In genomic region chr10:71439670-71440425, GRCh38 we compare ENCODE assay signal across 18 cellular contexts. TPM values are rescaled to one million over a fixed set of nuclear protein-coding genes. Genes with fewer than 3 reads are reported as not detected.
A peak's percentile ranks its signal among the peaks of the same experiment; 100 is the strongest.
DNase-seq lines count a peak whose midpoint lies in the region; ATAC-seq and TF ChIP-seq lines count a peak whose summit lies in the region.
"Had no signal": no experiment of that assay in that cellular context is flagged by ENCODE, and none has a peak within 500 bp of the region (broad histone marks: within the 10 kb centered on the region; RNA-seq: fewer than 3 reads in every experiment).

No MANE protein-coding gene starts in this region.

- no peak overlapping the region for H3K4me3 Mint-ChIP-seq in brain
- H3K4me3 Mint-ChIP-seq: CD14-positive monocyte; CD4-positive, alpha-beta memory T cell; GM23338 had no signal

- H2BK12ac ChIP-seq in neuronal stem cell (ENCODE audit: low read length) = no peak overlapping the region

- peak overlapping the region in 3 of 5 experiments; percentile 12 to 92 (median 89) for H3K27ac Mint-ChIP-seq in brain
- H3K27ac Mint-ChIP-seq: CD14-positive monocyte; CD4-positive, alpha-beta memory T cell; GM23338 had no signal

- H4K91ac ChIP-seq in neuronal stem cell (ENCODE audit: low read depth, low read length, poor library complexity) = no peak overlapping the region

- H3K27me3 ChIP-seq in heart left ventricle (no peaks in the 10 kb centered on the region), neuronal stem cell (ENCODE audit: control insufficient read depth in 3 of 3, insufficient read depth in 3 of 3, low read depth in 1 of 3, low read length in 3 of 3) (peaks cover 0 to 13% (median 0%) of the 10 kb centered on the region in 3 experiments)
- H3K27me3 ChIP-seq: BLaER1 had no signal

- no peak overlapping the region for H3K14ac ChIP-seq in neuronal stem cell (ENCODE audit: low read length)

- H3K9ac ChIP-seq in neuronal stem cell (ENCODE audit: low read depth, low read length, poor library complexity) = no peak overlapping the region
- H3K9ac ChIP-seq: BLaER1 had no signal

- no peak overlapping the region for H2AFZ ChIP-seq in neuronal stem cell (ENCODE audit: low read length)
- H2AFZ ChIP-seq: GM23338 had no signal

- H2BK120ac ChIP-seq in neuronal stem cell (ENCODE audit: low read depth, low read length) = no peak overlapping the region

- H3K4ac ChIP-seq in neuronal stem cell (ENCODE audit: low read length) = no peak overlapping the region

- H3K9me3 Mint-ChIP-seq in brain = peaks cover 0 to 3% (median 0%) of the 10 kb centered on the region in 5 experiments
- H3K9me3 Mint-ChIP-seq: CD14-positive monocyte; CD4-positive, alpha-beta memory T cell; GM23338 had no signal

- no peak overlapping the region for H2BK5ac ChIP-seq in neuronal stem cell (ENCODE audit: low read length)

- no peak overlapping the region for H4K8ac ChIP-seq in neuronal stem cell (ENCODE audit: low read depth, low read length)

- no peak overlapping the region for H3K4me2 ChIP-seq in neuronal stem cell (ENCODE audit: insufficient read depth, low read length, poor library complexity, severe bottlenecking)
- H3K4me2 ChIP-seq: BLaER1, GM23338 had no signal

- no peak overlapping the region for H3K27ac ChIP-seq in heart left ventricle
- H3K27ac ChIP-seq in neuronal stem cell (replicated peaks; ENCODE audit: low read length) = no peak overlapping the region
- H3K27ac ChIP-seq: BLaER1 had no signal

- H3K4me1 ChIP-seq in heart left ventricle (peaks cover 0 to 36% (median 21%) of the 10 kb centered on the region in 12 donors), neuronal stem cell (ENCODE audit: control insufficient read depth in 2 of 2, insufficient read depth in 1 of 2, low read depth in 1 of 2, low read length in 2 of 2) (peaks cover 0 to 4% of the 10 kb centered on the region in 2 donors)
- H3K4me1 ChIP-seq: HAP-1 had no signal

- no peaks in the 10 kb centered on the region for H3K79me1 ChIP-seq in neuronal stem cell (ENCODE audit: low read depth, low read length)

- TF ChIP-seq CTCF in heart left ventricle (IDR thresholded peaks at IDR 0.05) (no peak), brain (conservative IDR thresholded peaks at IDR 0.05) (no peak)

- no peak overlapping the region for H2AK5ac ChIP-seq in neuronal stem cell (ENCODE audit: low read depth, low read length)

- no peak overlapping the region for H3K4me3 ChIP-seq in heart left ventricle
- no peak overlapping the region for H3K4me3 ChIP-seq in neuronal stem cell (ENCODE audit: low read length in 2 of 2)
- H3K4me3 ChIP-seq: BLaER1, GM12878, GM23338, HAP-1 had no signal

- H3K36me3 Mint-ChIP-seq in brain = no peaks in the 10 kb centered on the region
- H3K36me3 Mint-ChIP-seq: CD14-positive monocyte; CD4-positive, alpha-beta memory T cell had no signal

- 78 to 88% (median 80%) methylated on average over 6 to 9 of the region's 9 CpGs for WGBS in heart left ventricle, 4 donors
- WGBS in neuronal stem cell (ENCODE audit: extremely low coverage in 2 of 2, insufficient read length in 2 of 2, insufficient replicate concordance in 1 of 2), 2 donors = no CpG with 5 or more reads among the region's 9 CpGs

- H3K4me1 Mint-ChIP-seq in brain = peaks cover 74% of the 10 kb centered on the region
- H3K4me1 Mint-ChIP-seq: CD4-positive, alpha-beta memory T cell had no signal

- no peak for ATAC-seq in heart left ventricle
- ATAC-seq: GM12878, GM23338 had no signal

- no peaks in the 10 kb centered on the region for H3K27me3 Mint-ChIP-seq in brain

- DNase-seq in cardiac septum (ENCODE audit: low spot score) = peak; percentile 55
- no peak for DNase-seq in heart left ventricle
- no peak for DNase-seq in neuronal stem cell (ENCODE audit: low spot score)
- DNase-seq in DMS 273 treated with DMSO at 0.1 percent for 48 hours (lab: John Stamatoyannopoulos, UW) = no peak
- no peak for DNase-seq in NOMO-1 (lab: John Stamatoyannopoulos, UW; ENCODE audit: unreplicated experiment in 2 of 2)
- DNase-seq in HCEC 1CT = no peak
- DNase-seq in activated CD4-positive, alpha-beta T cell treated with anti-CD3 and anti-CD28 coated beads for 4 hours = no peak
- DNase-seq: 8988T; CD4-positive, alpha-beta memory T cell; DMS53; DND-41; EL had no signal

- H3K36me3 ChIP-seq in heart left ventricle (no peaks in the 10 kb centered on the region), neuronal stem cell (replicated peaks in 1 of 2; ENCODE audit: control insufficient read depth in 2 of 2, insufficient read depth in 2 of 2, low read length in 2 of 2) (no peaks in the 10 kb centered on the region)
- H3K36me3 ChIP-seq: BLaER1, HAP-1 had no signal

- intact Hi-C loops in cardiac septum (cut with DNase I) = loop anchor here (2.0 kb wide), 1 partner anchor 41 kb away; no protein-coding TSS in a partner anchor
- intact Hi-C loops in heart left ventricle (cut with DNase I) = no loop called here

- TF ChIP-seq POLR2A in heart left ventricle (IDR thresholded peaks at IDR 0.05) = no peak

- H3K18ac ChIP-seq in neuronal stem cell (ENCODE audit: low read length) = peak overlapping the region; percentile 8

- H2BK15ac ChIP-seq in neuronal stem cell (ENCODE audit: low read length) = no peak overlapping the region

- H3K9me3 ChIP-seq in heart left ventricle (no peaks in the 10 kb centered on the region), neuronal stem cell (replicated peaks in 1 of 2; ENCODE audit: control insufficient read depth in 2 of 2, insufficient read depth in 1 of 2, low read depth in 1 of 2, low read length in 2 of 2) (no peaks in the 10 kb centered on the region)
- H3K9me3 ChIP-seq: BLaER1, HAP-1 had no signal

- no peak overlapping the region for H3K23ac ChIP-seq in neuronal stem cell (ENCODE audit: low read depth, low read length, poor library complexity)

RNA-seq across cellular contexts. Expression of gene CDH23, which starts 43.1 kb away (rescaled TPM):
- 9.3 TPM for total RNA-seq in cardiac septum
- total RNA-seq in heart left ventricle = 1 to 10 TPM; 1.2 to 8.6 (median 4.5) TPM
- 1 to 10 TPM; 1.9 to 3.3 TPM for polyA plus RNA-seq in heart left ventricle
- polyA plus RNA-seq in brain (ENCODE audit: insufficient read depth, low read depth, low replicate concordance) = 5.9 TPM
- 1.6 TPM for polyA plus RNA-seq in neuronal stem cell (2013, experiment 1 of 2)
- 1.8 TPM for polyA plus RNA-seq in neuronal stem cell (2013, experiment 2 of 2)
